Comparison of ENCODE assay signal across 26 cellular contexts in genomic region chr11:92794783-92795182, GRCh38.
"Had no signal": no experiment of that assay in that cellular context is flagged by ENCODE, and none has a peak within 500 bp of the region (broad histone marks: within the 10 kb centered on the region; RNA-seq: fewer than 3 reads in every experiment).

No MANE protein-coding gene starts in this region.

- H3K36me3 ChIP-seq: neutrophil, pancreas, prostate gland, right atrium auricular region, right lobe of liver, sigmoid colon, thyroid gland, tibial nerve, upper lobe of left lung, vagina had no signal

- H3K9me3 Mint-ChIP-seq: stimulated activated effector memory CD8-positive, alpha-beta T cell treated with anti-CD3 and anti-CD28 coated beads, Interleukin-12 subunit alpha, Interleukin-12 subunit beta, amount 100 ng/mL, for 72 hours had no signal

- DNase-seq: naive thymus-derived CD8-positive, alpha-beta T cell; nucleus accumbens; pancreas; retina; right lobe of liver; sigmoid colon; small intestine; stimulated activated CD4-positive, alpha-beta T cell treated with anti-CD3 and anti-CD28 coated beads, Interleukin-15, amount 100 ng/mL, for 24 hours; stimulated activated CD4-positive, alpha-beta T cell treated with anti-CD3 and anti-CD28 coated beads, Interleukin-2, amount 100 ng/mL, for 24 hours; stimulated activated CD4-positive, alpha-beta T cell treated with anti-CD3 and anti-CD28 coated beads, Interleukin-2, amount 100 ng/mL, for 48 hours; stimulated activated CD4-positive, alpha-beta T cell treated with anti-CD3 and anti-CD28 coated beads, Interleukin-4, amount 100 ng/mL, for 24 hours; stimulated activated naive B cell treated with anti-CD40 and anti-IgM and Interleukin-4, amounts not matched to agents 10 μg/mL and 1 μg/mL and 100 μg/mL, for 72 hours; stimulated activated naive CD4-positive, alpha-beta T cell treated with Interleukin-2 at 50 U/mL for 16 hours; stomach; thyroid gland; trophoblast cell; upper lobe of left lung had no signal

- H3K4me3 ChIP-seq: pancreas, prostate gland, right atrium auricular region, right lobe of liver, sigmoid colon, stomach, thoracic aorta, thyroid gland, tibial nerve, upper lobe of left lung, vagina had no signal

- H3K4me1 ChIP-seq: pancreas, prostate gland, right atrium auricular region, right lobe of liver, sigmoid colon, stomach, thyroid gland, tibial nerve, upper lobe of left lung, vagina had no signal

- H3K4me3 Mint-ChIP-seq: naive thymus-derived CD8-positive, alpha-beta T cell; natural killer cell treated with Interleukin-12 subunit alpha and Interleukin-12 subunit beta and Interleukin-15 and Interleukin-18, amount 100 ng/mL, for 72 hours; stimulated activated effector memory CD8-positive, alpha-beta T cell treated with anti-CD3 and anti-CD28 coated beads, Interleukin-12 subunit alpha, Interleukin-12 subunit beta, amount 100 ng/mL, for 72 hours; stimulated activated naive B cell treated with anti-CD40 and anti-IgM and Interleukin-4, amounts not matched to agents 10 μg/mL and 1 μg/mL and 100 μg/mL, for 72 hours; stimulated activated naive CD8-positive, alpha-beta T cell treated with anti-CD3 and anti-CD28 coated beads, Interleukin-15, Interleukin-2, amounts not matched to agents 100 ng/mL and 50 ng/mL, for 24 hours had no signal

- H3K27ac ChIP-seq: neutrophil, pancreas, prostate gland, right atrium auricular region, right lobe of liver, sigmoid colon, stomach, thoracic aorta, thyroid gland, tibial nerve, upper lobe of left lung, vagina had no signal

- H3K27ac Mint-ChIP-seq: naive thymus-derived CD8-positive, alpha-beta T cell; natural killer cell treated with Interleukin-12 subunit alpha and Interleukin-12 subunit beta and Interleukin-15 and Interleukin-18, amount 100 ng/mL, for 72 hours; stimulated activated effector memory CD8-positive, alpha-beta T cell treated with anti-CD3 and anti-CD28 coated beads, Interleukin-12 subunit alpha, Interleukin-12 subunit beta, amount 100 ng/mL, for 72 hours; stimulated activated naive B cell treated with anti-CD40 and anti-IgM and Interleukin-4, amounts not matched to agents 10 μg/mL and 1 μg/mL and 100 μg/mL, for 72 hours; stimulated activated naive CD8-positive, alpha-beta T cell treated with anti-CD3 and anti-CD28 coated beads, Interleukin-15, Interleukin-2, amounts not matched to agents 100 ng/mL and 50 ng/mL, for 24 hours had no signal

- H3K36me3 Mint-ChIP-seq: naive thymus-derived CD8-positive, alpha-beta T cell; natural killer cell treated with Interleukin-12 subunit alpha and Interleukin-12 subunit beta and Interleukin-15 and Interleukin-18, amount 100 ng/mL, for 72 hours; stimulated activated effector memory CD8-positive, alpha-beta T cell treated with anti-CD3 and anti-CD28 coated beads, Interleukin-12 subunit alpha, Interleukin-12 subunit beta, amount 100 ng/mL, for 72 hours; stimulated activated naive B cell treated with anti-CD40 and anti-IgM and Interleukin-4, amounts not matched to agents 10 μg/mL and 1 μg/mL and 100 μg/mL, for 72 hours had no signal

- H3K4me1 Mint-ChIP-seq: naive thymus-derived CD8-positive, alpha-beta T cell; stimulated activated effector memory CD8-positive, alpha-beta T cell treated with anti-CD3 and anti-CD28 coated beads, Interleukin-12 subunit alpha, Interleukin-12 subunit beta, amount 100 ng/mL, for 72 hours; stimulated activated naive B cell treated with anti-CD40 and anti-IgM and Interleukin-4, amounts not matched to agents 10 μg/mL and 1 μg/mL and 100 μg/mL, for 72 hours had no signal

- H3K9me3 ChIP-seq: neutrophil, pancreas, prostate gland, right atrium auricular region, right lobe of liver, sigmoid colon, stomach, thoracic aorta, thyroid gland, tibial nerve, upper lobe of left lung, vagina had no signal

- ATAC-seq: naive thymus-derived CD8-positive, alpha-beta T cell; natural killer cell treated with Interleukin-12 subunit alpha and Interleukin-12 subunit beta and Interleukin-15 and Interleukin-18, amount 100 ng/mL, for 72 hours; pancreas; right lobe of liver; stimulated activated effector memory CD8-positive, alpha-beta T cell treated with anti-CD3 and anti-CD28 coated beads, Interleukin-12 subunit alpha, Interleukin-12 subunit beta, amount 100 ng/mL, for 72 hours; stimulated activated naive B cell treated with anti-CD40 and anti-IgM and Interleukin-4, amounts not matched to agents 10 μg/mL and 1 μg/mL and 100 μg/mL, for 72 hours had no signal

- H3K27me3 ChIP-seq: neutrophil, pancreas, right atrium auricular region, right lobe of liver, sigmoid colon, stomach, thyroid gland, tibial nerve, upper lobe of left lung, vagina had no signal

- H3K27me3 Mint-ChIP-seq: natural killer cell treated with Interleukin-12 subunit alpha and Interleukin-12 subunit beta and Interleukin-15 and Interleukin-18, amount 100 ng/mL, for 72 hours; stimulated activated naive B cell treated with anti-CD40 and anti-IgM and Interleukin-4, amounts not matched to agents 10 μg/mL and 1 μg/mL and 100 μg/mL, for 72 hours; stimulated activated naive CD8-positive, alpha-beta T cell treated with anti-CD3 and anti-CD28 coated beads, Interleukin-15, Interleukin-2, amounts not matched to agents 100 ng/mL and 50 ng/mL, for 24 hours had no signal
